In the genomic region with DNA sequence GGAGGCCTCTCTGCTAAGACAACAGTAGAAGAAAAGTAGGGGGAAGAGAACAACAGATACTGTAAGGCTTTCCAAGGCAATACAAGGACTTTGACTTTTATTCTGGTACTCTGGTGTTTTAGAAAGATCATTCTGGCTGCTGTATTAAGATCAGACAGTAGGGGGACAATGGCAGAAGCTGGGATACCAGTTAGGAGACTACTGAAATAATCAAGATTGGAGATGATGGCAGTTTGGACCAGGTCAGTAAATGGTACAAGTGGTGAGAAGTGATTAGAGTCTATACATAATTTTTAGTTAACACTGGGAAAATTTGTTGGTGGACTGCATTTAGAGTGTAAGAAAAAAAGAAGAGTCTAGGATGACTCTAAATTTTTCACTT, we compare ENCODE assay signal across 8 cellular contexts.
DNase-seq lines count a peak whose midpoint lies in the region; ATAC-seq and TF ChIP-seq lines count a peak whose summit lies in the region.

No MANE protein-coding gene starts in this region.

- POLR2A ChIA-PET in SK-N-SH (lab: Yijun Ruan, JAX) = no interaction called here

- no peaks in the 10 kb centered on the region for H3K27me3 ChIP-seq in SK-N-SH (ENCODE audit: insufficient read depth)
- H3K27me3 ChIP-seq in gastroesophageal sphincter = no peaks in the 10 kb centered on the region
- no peaks in the 10 kb centered on the region for H3K27me3 ChIP-seq in upper lobe of right lung

- no peaks in the 10 kb centered on the region for H3K4me1 ChIP-seq in SK-N-SH (ENCODE audit: control insufficient read depth in 1 of 2, insufficient read depth in 2 of 2, low read depth in 1 of 2, low read length in 1 of 2)
- H3K4me1 ChIP-seq in gastroesophageal sphincter = no peaks in the 10 kb centered on the region
- H3K4me1 ChIP-seq in upper lobe of right lung = no peaks in the 10 kb centered on the region

- peaks cover 7% of the 10 kb centered on the region for H3F3A ChIP-seq in SK-N-SH (replicated peaks; ENCODE audit: insufficient read depth)

- peak; percentile 47 for TF ChIP-seq RAD21 in SK-N-SH (IDR thresholded peaks at IDR 0.05; ENCODE audit: low read length)

- H3K36me3 ChIP-seq in SK-N-SH (replicated peaks in 1 of 2; ENCODE audit: control insufficient read depth in 1 of 2, insufficient read depth in 2 of 2, low read length in 1 of 2) (peaks cover 53 to 63% of the 10 kb centered on the region in 2 experiments), gastroesophageal sphincter (peaks cover 0 to 85% of the 10 kb centered on the region in 2 donors), upper lobe of right lung (peaks cover 65% of the 10 kb centered on the region)

- H3K36me3 Mint-ChIP-seq in activated naive CD8-positive, alpha-beta T cell treated with anti-CD3 and anti-CD28 coated beads, Interleukin-2, amount 50 U/mL, for 24 hours (ENCODE audit: low read depth) = peaks cover 29% of the 10 kb centered on the region
- H3K36me3 Mint-ChIP-seq in stimulated activated memory B cell treated with anti-CD40 and anti-IgM and Interleukin-4, amounts not matched to agents 10 μg/mL and 1 μg/mL and 100 μg/mL, for 72 hours = peaks cover 76% of the 10 kb centered on the region

- no peak overlapping the region for H3K4me3 Mint-ChIP-seq in activated naive CD8-positive, alpha-beta T cell treated with anti-CD3 and anti-CD28 coated beads, Interleukin-2, amount 50 U/mL, for 24 hours
- H3K4me3 Mint-ChIP-seq in stimulated activated memory B cell treated with anti-CD40 and anti-IgM and Interleukin-4, amounts not matched to agents 10 μg/mL and 1 μg/mL and 100 μg/mL, for 72 hours = no peak overlapping the region

- peak; percentile 74 for ATAC-seq in HG02885 (IDR thresholded peaks at IDR 0.05; ENCODE audit: poor library complexity, unreplicated experiment)
- no peak for ATAC-seq in gastroesophageal sphincter
- ATAC-seq in upper lobe of right lung = peak; percentile 57
- no peak for ATAC-seq in activated naive CD8-positive, alpha-beta T cell treated with anti-CD3 and anti-CD28 coated beads, Interleukin-2, amount 50 U/mL, for 24 hours
- no peak for ATAC-seq in Right ventricle myocardium inferior
- no peak for ATAC-seq in stimulated activated memory B cell treated with anti-CD40 and anti-IgM and Interleukin-4, amounts not matched to agents 10 μg/mL and 1 μg/mL and 100 μg/mL, for 72 hours

- CTCF ChIA-PET in SK-N-SH (lab: Yijun Ruan, JAX) = interaction anchor here (1.1 to 1.3 kb wide), 2 partner anchors 10 to 157 kb away, joined by 3 to 4 read pairs; no protein-coding TSS in a partner anchor

- no peak overlapping the region for H2AFZ ChIP-seq in SK-N-SH (ENCODE audit: low read depth)

- H3K9ac ChIP-seq in SK-N-SH = no peak overlapping the region

- H3K9me2 ChIP-seq in SK-N-SH = no peaks in the 10 kb centered on the region

- intact Hi-C loops in upper lobe of right lung (cut with DNase I) (no loop called here), Right ventricle myocardium inferior (cut with DNase I) (no loop called here)

- H3K4me1 Mint-ChIP-seq in activated naive CD8-positive, alpha-beta T cell treated with anti-CD3 and anti-CD28 coated beads, Interleukin-2, amount 50 U/mL, for 24 hours = no peaks in the 10 kb centered on the region
- H3K4me1 Mint-ChIP-seq in stimulated activated memory B cell treated with anti-CD40 and anti-IgM and Interleukin-4, amounts not matched to agents 10 μg/mL and 1 μg/mL and 100 μg/mL, for 72 hours = no peaks in the 10 kb centered on the region

- no peaks in the 10 kb centered on the region for H3K79me2 ChIP-seq in SK-N-SH (ENCODE audit: insufficient read depth)

- H3K9me3 Mint-ChIP-seq in activated naive CD8-positive, alpha-beta T cell treated with anti-CD3 and anti-CD28 coated beads, Interleukin-2, amount 50 U/mL, for 24 hours = no peaks in the 10 kb centered on the region
- H3K9me3 Mint-ChIP-seq in stimulated activated memory B cell treated with anti-CD40 and anti-IgM and Interleukin-4, amounts not matched to agents 10 μg/mL and 1 μg/mL and 100 μg/mL, for 72 hours = no peaks in the 10 kb centered on the region

- TF ChIP-seq CTCF in SK-N-SH (IDR thresholded peaks at IDR 0.05) (peak; percentile 63), gastroesophageal sphincter (IDR thresholded peaks at IDR 0.05) (peak in 3 of 4 experiments; percentile 32 to 41 (median 35)), upper lobe of right lung (IDR thresholded peaks at IDR 0.05) (peak; percentile 44)

- no peak for TF ChIP-seq POLR2A in gastroesophageal sphincter (IDR thresholded peaks at IDR 0.05)

- H3K27ac ChIP-seq in SK-N-SH (ENCODE audit: low read depth in 2 of 2, low read length in 1 of 2) (no peak overlapping the region), gastroesophageal sphincter (no peak overlapping the region), upper lobe of right lung (no peak overlapping the region)

- H3K27me3 Mint-ChIP-seq in activated naive CD8-positive, alpha-beta T cell treated with anti-CD3 and anti-CD28 coated beads, Interleukin-2, amount 50 U/mL, for 24 hours = no peaks in the 10 kb centered on the region
- no peaks in the 10 kb centered on the region for H3K27me3 Mint-ChIP-seq in stimulated activated memory B cell treated with anti-CD40 and anti-IgM and Interleukin-4, amounts not matched to agents 10 μg/mL and 1 μg/mL and 100 μg/mL, for 72 hours

- no peaks in the 10 kb centered on the region for H4K20me1 ChIP-seq in SK-N-SH (ENCODE audit: insufficient read depth)

- TF ChIP-seq EP300 in SK-N-SH (IDR thresholded peaks at IDR 0.05; ENCODE audit: borderline replicate concordance in 1 of 2, low read depth in 1 of 2, low read length in 1 of 2) (no peak), gastroesophageal sphincter (IDR thresholded peaks at IDR 0.05) (no peak)

- H3K4me3 ChIP-seq in SK-N-SH (ENCODE audit: low read depth in 2 of 2, low read length in 1 of 2) = no peak overlapping the region
- no peak overlapping the region for H3K4me3 ChIP-seq in gastroesophageal sphincter
- no peak overlapping the region for H3K4me3 ChIP-seq in upper lobe of right lung

- DNase-seq in ELR (ENCODE audit: low read depth) (peak; percentile 61), SK-N-SH (peak; percentile 23), upper lobe of right lung (no peak), Right ventricle myocardium inferior (ENCODE audit: missing footprints) (no peak)
- DNase-seq in activated naive CD8-positive, alpha-beta T cell treated with anti-CD3 and anti-CD28 coated beads, Interleukin-2, amount 50 U/mL, for 24 hours = no peak

- no peak overlapping the region for H3K27ac Mint-ChIP-seq in activated naive CD8-positive, alpha-beta T cell treated with anti-CD3 and anti-CD28 coated beads, Interleukin-2, amount 50 U/mL, for 24 hours
- H3K27ac Mint-ChIP-seq in stimulated activated memory B cell treated with anti-CD40 and anti-IgM and Interleukin-4, amounts not matched to agents 10 μg/mL and 1 μg/mL and 100 μg/mL, for 72 hours = no peak overlapping the region

- H3K9me3 ChIP-seq in SK-N-SH (no peaks in the 10 kb centered on the region), gastroesophageal sphincter (no peaks in the 10 kb centered on the region), upper lobe of right lung (no peaks in the 10 kb centered on the region)

- H3K4me2 ChIP-seq in SK-N-SH = no peak overlapping the region

TF ChIP-seq in SK-N-SH, 30 proteins besides CTCF, POLR2A, EP300 and RAD21:
- TF ChIP-seq MXI1 (IDR thresholded peaks at IDR 0.05; ENCODE audit: low read depth, low read length) (no peak), SMC3 (IDR thresholded peaks at IDR 0.05; ENCODE audit: low read depth, low read length) (peak; percentile 29; the same call in 1 of the 2 replicates)

Comparison
In these comparisons a context has a peak if more than half of its experiments do, and no peak if none do; other contexts are left out.
1. DNase-seq: peak in ELR (single experiment) and SK-N-SH (single experiment); none in upper lobe of right lung (single experiment), activated naive CD8-positive, alpha-beta T cell treated with anti-CD3 and anti-CD28 coated beads, Interleukin-2, amount 50 U/mL, for 24 hours (single experiment) and Right ventricle myocardium inferior (single experiment).
2. ATAC-seq: peak in HG02885 (single experiment) and upper lobe of right lung (single experiment); none in gastroesophageal sphincter (single experiment), activated naive CD8-positive, alpha-beta T cell treated with anti-CD3 and anti-CD28 coated beads, Interleukin-2, amount 50 U/mL, for 24 hours (single experiment), Right ventricle myocardium inferior (single experiment) and stimulated activated memory B cell treated with anti-CD40 and anti-IgM and Interleukin-4, amounts not matched to agents 10 μg/mL and 1 μg/mL and 100 μg/mL, for 72 hours (single experiment).
3. Peak in every context shown above with its lines, with median percentiles within 50 percentile points of each other: CTCF ChIP-seq.